Comparison of ENCODE assay signal across 21 cellular contexts in the genomic region with DNA sequence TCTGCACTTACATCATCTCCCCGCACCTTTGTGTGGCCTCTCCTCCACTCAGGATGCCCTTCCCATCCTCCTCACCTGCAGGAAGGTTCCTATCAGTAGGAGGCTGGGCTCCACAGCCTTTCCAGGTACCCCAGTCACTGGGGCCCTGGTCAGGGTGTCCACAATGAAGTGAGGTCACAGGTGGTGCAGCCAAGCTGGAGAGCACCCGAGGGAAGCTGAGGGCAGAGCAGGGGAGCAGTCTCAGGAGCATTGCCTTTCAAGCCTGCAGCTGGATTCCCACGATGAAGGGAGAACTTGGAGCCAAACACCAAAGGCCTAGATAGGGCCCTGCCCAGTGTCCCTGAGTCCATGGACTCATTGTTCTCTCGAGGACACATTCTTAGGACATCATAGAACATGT. TPM values are rescaled to one million over a fixed set of nuclear protein-coding genes. Genes with fewer than 3 reads are reported as not detected.
DNase-seq lines count a peak whose midpoint lies in the region; ATAC-seq and TF ChIP-seq lines count a peak whose summit lies in the region.
"Had no signal": no experiment of that assay in that cellular context is flagged by ENCODE, and none has a peak within 500 bp of the region (broad histone marks: within the 10 kb centered on the region; RNA-seq: fewer than 3 reads in every experiment).

No MANE protein-coding gene starts in this region.

- H3K79me2 ChIP-seq in fibroblast of lung (ENCODE audit: control insufficient read depth, insufficient read depth, low read length): peaks cover 30% of the 10 kb centered on the region

- H3K9me3 ChIP-seq in RWPE2 (ENCODE audit: severe bottlenecking) (no peaks in the 10 kb centered on the region), fibroblast of lung (ENCODE audit: control insufficient read depth, insufficient read depth, low read depth, low read length) (no peaks in the 10 kb centered on the region)
- H3K9me3 ChIP-seq: BLaER1, transverse colon had no signal

- H3K36me3 ChIP-seq in RWPE2 (ENCODE audit: low read depth) (peaks cover 8% of the 10 kb centered on the region), fibroblast of lung (ENCODE audit: control insufficient read depth, insufficient read depth, low read length) (peaks cover 3% of the 10 kb centered on the region)
- H3K36me3 ChIP-seq: BLaER1, cardiac muscle cell, transverse colon had no signal

- peaks cover 31% of the 10 kb centered on the region for H3K4me1 ChIP-seq in RWPE2 (ENCODE audit: insufficient read depth, poor library complexity, severe bottlenecking)
- H3K4me1 ChIP-seq in fibroblast of lung (ENCODE audit: control insufficient read depth, extremely low read depth, insufficient read depth, low read length): peaks cover 29% of the 10 kb centered on the region

- peaks cover 22% of the 10 kb centered on the region for H3K4me1 Mint-ChIP-seq in activated naive CD8-positive, alpha-beta T cell treated with anti-CD3 and anti-CD28 coated beads, Interleukin-2, amount 10 ng/mL, durations not matched to agents 7 days and 5 days
- H3K4me1 Mint-ChIP-seq in activated naive CD8-positive, alpha-beta T cell treated with anti-CD3 and anti-CD28 coated beads, Interleukin-2, amount 50 U/mL, for 24 hours: peaks cover 10% of the 10 kb centered on the region
- H3K4me1 Mint-ChIP-seq in stimulated activated naive B cell treated with anti-CD40 and anti-IgM and Interleukin-4, amounts not matched to agents 10 μg/mL and 1 μg/mL and 100 μg/mL, for 72 hours: peaks cover 15 to 25% of the 10 kb centered on the region in 2 donors

- H3K27me3 ChIP-seq in RWPE2 (ENCODE audit: insufficient read depth, poor library complexity, severe bottlenecking) (no peaks in the 10 kb centered on the region), fibroblast of lung (ENCODE audit: control insufficient read depth, insufficient read depth, low read length) (no peaks in the 10 kb centered on the region)
- H3K27me3 ChIP-seq: BLaER1, cardiac muscle cell, transverse colon had no signal

- H3K27ac ChIP-seq in RWPE2 (ENCODE audit: poor library complexity, severe bottlenecking): peak overlapping the region; percentile 96
- peak overlapping the region; percentile 88 for H3K27ac ChIP-seq in fibroblast of lung (ENCODE audit: insufficient read depth, low read length)
- H3K27ac ChIP-seq: BLaER1, cardiac muscle cell, VCaP had no signal

- peaks cover 11% of the 10 kb centered on the region for H3K27me3 Mint-ChIP-seq in activated naive CD8-positive, alpha-beta T cell treated with anti-CD3 and anti-CD28 coated beads, Interleukin-2, amount 10 ng/mL, durations not matched to agents 7 days and 5 days
- H3K27me3 Mint-ChIP-seq in activated naive CD8-positive, alpha-beta T cell treated with anti-CD3 and anti-CD28 coated beads, Interleukin-2, amount 50 U/mL, for 24 hours: no peaks in the 10 kb centered on the region
- no peaks in the 10 kb centered on the region for H3K27me3 Mint-ChIP-seq in stimulated activated naive B cell treated with anti-CD40 and anti-IgM and Interleukin-4, amounts not matched to agents 10 μg/mL and 1 μg/mL and 100 μg/mL, for 72 hours
- H3K27me3 Mint-ChIP-seq: stimulated activated naive CD8-positive, alpha-beta T cell treated with anti-CD3 and anti-CD28 coated beads, Interleukin-15, amount 100 ng/mL, for 72 hours had no signal

- peak overlapping the region; percentile 42 for H3K27ac Mint-ChIP-seq in activated naive CD8-positive, alpha-beta T cell treated with anti-CD3 and anti-CD28 coated beads, Interleukin-2, amount 10 ng/mL, durations not matched to agents 7 days and 5 days
- no peak overlapping the region for H3K27ac Mint-ChIP-seq in activated naive CD8-positive, alpha-beta T cell treated with anti-CD3 and anti-CD28 coated beads, Interleukin-2, amount 50 U/mL, for 24 hours
- peak overlapping the region; percentile 68 for H3K27ac Mint-ChIP-seq in stimulated activated naive B cell treated with anti-CD40 and anti-IgM and Interleukin-4, amounts not matched to agents 10 μg/mL and 1 μg/mL and 100 μg/mL, for 72 hours

- no peak for DNase-seq in activated naive CD8-positive, alpha-beta T cell treated with anti-CD3 and anti-CD28 coated beads, Interleukin-2, amount 10 ng/mL, durations not matched to agents 7 days and 5 days
- DNase-seq in activated naive CD8-positive, alpha-beta T cell treated with anti-CD3 and anti-CD28 coated beads, Interleukin-2, amount 50 U/mL, for 24 hours: no peak
- DNase-seq in RWPE2 (ENCODE audit: low spot score) (no peak), fibroblast of lung (ENCODE audit: low read depth in 2 of 2) (no peak), NCI-H187 treated with DMSO at 0.1 percent for 48 hours (lab: John Stamatoyannopoulos, UW) (no peak), HEK293T (ENCODE audit: extremely low spot score) (no peak)
- no peak for DNase-seq in stimulated activated naive B cell treated with anti-CD40 and anti-IgM and Interleukin-4, amounts not matched to agents 10 μg/mL and 1 μg/mL and 100 μg/mL, for 72 hours
- no peak for DNase-seq in activated CD4-positive, alpha-beta T cell treated with anti-CD3 and anti-CD28 coated beads for 4 hours
- DNase-seq: activated CD4-positive, alpha-beta T cell treated with anti-CD3 and anti-CD28 coated beads, Interleukin-2, amount 10 ng/mL, durations not matched to agents 7 days and 5 days; foreskin melanocyte; hypothalamus; NCI-H1417; NCI-H446 treated with DMSO at 0.1 percent for 48 hours; stimulated activated CD4-positive, alpha-beta T cell treated with anti-CD3 and anti-CD28 coated beads, Interleukin-4, amount 100 ng/mL, for 24 hours; stimulated activated naive CD8-positive, alpha-beta T cell treated with anti-CD3 and anti-CD28 coated beads, Interleukin-15, amount 100 ng/mL, for 72 hours; transverse colon had no signal

- no peaks in the 10 kb centered on the region for H4K20me1 ChIP-seq in fibroblast of lung (ENCODE audit: control insufficient read depth, extremely low read depth, insufficient read depth, low read length)
- H4K20me1 ChIP-seq: BLaER1 had no signal

- peaks cover 7% of the 10 kb centered on the region for H3K9me3 Mint-ChIP-seq in activated naive CD8-positive, alpha-beta T cell treated with anti-CD3 and anti-CD28 coated beads, Interleukin-2, amount 10 ng/mL, durations not matched to agents 7 days and 5 days
- peaks cover 8% of the 10 kb centered on the region for H3K9me3 Mint-ChIP-seq in activated naive CD8-positive, alpha-beta T cell treated with anti-CD3 and anti-CD28 coated beads, Interleukin-2, amount 50 U/mL, for 24 hours
- H3K9me3 Mint-ChIP-seq in stimulated activated naive B cell treated with anti-CD40 and anti-IgM and Interleukin-4, amounts not matched to agents 10 μg/mL and 1 μg/mL and 100 μg/mL, for 72 hours: peaks cover 0 to 7% of the 10 kb centered on the region in 2 donors

- H3K36me3 Mint-ChIP-seq in activated naive CD8-positive, alpha-beta T cell treated with anti-CD3 and anti-CD28 coated beads, Interleukin-2, amount 10 ng/mL, durations not matched to agents 7 days and 5 days: peaks cover 2% of the 10 kb centered on the region
- no peaks in the 10 kb centered on the region for H3K36me3 Mint-ChIP-seq in activated naive CD8-positive, alpha-beta T cell treated with anti-CD3 and anti-CD28 coated beads, Interleukin-2, amount 50 U/mL, for 24 hours (ENCODE audit: low read depth)
- H3K36me3 Mint-ChIP-seq in stimulated activated naive B cell treated with anti-CD40 and anti-IgM and Interleukin-4, amounts not matched to agents 10 μg/mL and 1 μg/mL and 100 μg/mL, for 72 hours: peaks cover 19 to 45% of the 10 kb centered on the region in 2 donors

- H2AFZ ChIP-seq in fibroblast of lung (ENCODE audit: low read length): no peak overlapping the region

- no peak overlapping the region for H3K4me3 ChIP-seq in RWPE2 (ENCODE audit: severe bottlenecking)
- H3K4me3 ChIP-seq in fibroblast of lung (replicated peaks in 1 of 4; ENCODE audit: control extremely low read depth in 1 of 4, insufficient read depth in 1 of 4, low read depth in 3 of 4, low read length in 4 of 4): no peak overlapping the region
- H3K4me3 ChIP-seq: BLaER1, cardiac muscle cell, lung, transverse colon had no signal

- ATAC-seq in activated naive CD8-positive, alpha-beta T cell treated with anti-CD3 and anti-CD28 coated beads, Interleukin-2, amount 10 ng/mL, durations not matched to agents 7 days and 5 days (ENCODE audit: low read depth): no peak
- no peak for ATAC-seq in activated naive CD8-positive, alpha-beta T cell treated with anti-CD3 and anti-CD28 coated beads, Interleukin-2, amount 50 U/mL, for 24 hours
- no peak for ATAC-seq in RWPE2 (ENCODE audit: low read depth)
- no peak for ATAC-seq in stimulated activated naive B cell treated with anti-CD40 and anti-IgM and Interleukin-4, amounts not matched to agents 10 μg/mL and 1 μg/mL and 100 μg/mL, for 72 hours (replicated peaks)
- ATAC-seq: stimulated activated naive CD8-positive, alpha-beta T cell treated with anti-CD3 and anti-CD28 coated beads, Interleukin-15, amount 100 ng/mL, for 72 hours had no signal

- H3K4me3 Mint-ChIP-seq in activated naive CD8-positive, alpha-beta T cell treated with anti-CD3 and anti-CD28 coated beads, Interleukin-2, amount 10 ng/mL, durations not matched to agents 7 days and 5 days: no peak overlapping the region
- no peak overlapping the region for H3K4me3 Mint-ChIP-seq in activated naive CD8-positive, alpha-beta T cell treated with anti-CD3 and anti-CD28 coated beads, Interleukin-2, amount 50 U/mL, for 24 hours
- H3K4me3 Mint-ChIP-seq in stimulated activated naive B cell treated with anti-CD40 and anti-IgM and Interleukin-4, amounts not matched to agents 10 μg/mL and 1 μg/mL and 100 μg/mL, for 72 hours: no peak overlapping the region
- H3K4me3 Mint-ChIP-seq: activated CD4-positive, alpha-beta T cell treated with anti-CD3 and anti-CD28 coated beads, Interleukin-2, amount 10 ng/mL, durations not matched to agents 7 days and 5 days; stimulated activated naive CD8-positive, alpha-beta T cell treated with anti-CD3 and anti-CD28 coated beads, Interleukin-15, amount 100 ng/mL, for 72 hours; T-helper 2 cell treated with Interferon-gamma antibody and Interleukin-4, amounts not matched to agents 5 μg/mL and 100 μg/mL, for 36 hours had no signal

- POLR2A ChIA-PET in activated naive CD8-positive, alpha-beta T cell treated with anti-CD3 and anti-CD28 coated beads, Interleukin-2, amount 10 ng/mL, durations not matched to agents 7 days and 5 days (lab: Charles Lee): no interaction called here
- POLR2A ChIA-PET in HEK293T (lab: Yijun Ruan, JAX): no interaction called here

- no peak overlapping the region for H3K4me2 ChIP-seq in fibroblast of lung (ENCODE audit: extremely low read depth, insufficient read depth, low read length)
- H3K4me2 ChIP-seq: BLaER1 had no signal

- CTCF ChIA-PET in HEK293T (lab: Yijun Ruan, JAX): no interaction called here

- no peak overlapping the region for H3K9ac ChIP-seq in fibroblast of lung (ENCODE audit: insufficient read depth, low read length)
- H3K9ac ChIP-seq: BLaER1 had no signal

- TF ChIP-seq CTCF in RWPE2 (IDR thresholded peaks at IDR 0.05; ENCODE audit: poor library complexity, severe bottlenecking) (no peak), fibroblast of lung (conservative IDR thresholded peaks at IDR 0.05 in 1 of 2, IDR thresholded peaks at IDR 0.05 in 1 of 2; ENCODE audit: low read depth in 1 of 2, low read length in 2 of 2) (no peak)

RNA-seq across cellular contexts. Expression of gene MGLL, which starts 23.6 kb away (rescaled TPM):
- 1 to 10 TPM; 2.1 to 3.6 TPM for total RNA-seq in activated naive CD8-positive, alpha-beta T cell treated with anti-CD3 and anti-CD28 coated beads, Interleukin-2, amount 10 ng/mL, durations not matched to agents 7 days and 5 days
- 15.2 and 60.1 TPM in 2 replicates for total RNA-seq in fibroblast of lung
- polyA plus RNA-seq in fibroblast of lung: 69.8 and 122 TPM in 2 replicates
- polyA plus RNA-seq in fibroblast of lung (2012): 101 and 175 TPM in 2 replicates
- 75.2 and 302 TPM in 2 replicates for polyA minus RNA-seq in fibroblast of lung (ENCODE audit: low replicate concordance)
